ENCODE assay signal across 1 cellular context in genomic region chr1:227333423-227333822, GRCh38.
TF ChIP-seq lines count a peak whose summit lies in the region.

No MANE protein-coding gene starts in this region.

TF ChIP-seq in K562, 482 proteins besides CTCF, POLR2A, EP300 and RAD21 (continued from another document and continues in another):
- TF ChIP-seq ZNF134 (CRISPR knock-in tag; conservative IDR thresholded peaks at IDR 0.05), result no peak
- no peak for TF ChIP-seq ZNF24 (IDR thresholded peaks at IDR 0.05)
- no peak for TF ChIP-seq DMBX1 (CRISPR knock-in tag; IDR thresholded peaks at IDR 0.05; ENCODE audit: borderline replicate concordance)
- no peak for TF ChIP-seq ILF3 (IDR thresholded peaks at IDR 0.05; ENCODE audit: borderline replicate concordance)
- TF ChIP-seq KLF1 (tag; IDR thresholded peaks at IDR 0.05), result no peak
- TF ChIP-seq ZNF511 (CRISPR knock-in tag; IDR thresholded peaks at IDR 0.05), result no peak
- TF ChIP-seq RFX5 (IDR thresholded peaks at IDR 0.05; ENCODE audit: low read depth, low read length), result no peak
- no peak for TF ChIP-seq ZBTB26 (CRISPR knock-in tag; IDR thresholded peaks at IDR 0.05)
- TF ChIP-seq PTRF (tag; IDR thresholded peaks at IDR 0.05), result no peak
- TF ChIP-seq CBX1 (IDR thresholded peaks at IDR 0.05; ENCODE audit: low read depth), result no peak
- TF ChIP-seq E2F1 (CRISPR knock-in tag; IDR thresholded peaks at IDR 0.05), result no peak
- no peak for TF ChIP-seq ZNF41 (CRISPR knock-in tag; conservative IDR thresholded peaks at IDR 0.05)
- no peak for TF ChIP-seq SPI1 (IDR thresholded peaks at IDR 0.05; ENCODE audit: borderline replicate concordance, low read depth, low read length)
- no peak for TF ChIP-seq ZNF551 (CRISPR knock-in tag; IDR thresholded peaks at IDR 0.05)
- no peak for TF ChIP-seq CTCFL (IDR thresholded peaks at IDR 0.05; ENCODE audit: borderline replicate concordance, insufficient read depth, low read depth, low read length, poor library complexity, severe bottlenecking)
- no peak for TF ChIP-seq MTF1 (CRISPR knock-in tag; IDR thresholded peaks at IDR 0.05; ENCODE audit: borderline replicate concordance)
- TF ChIP-seq ZNF311 (CRISPR knock-in tag; IDR thresholded peaks at IDR 0.05), result no peak
- no peak for TF ChIP-seq ARID1B (IDR thresholded peaks at IDR 0.05)
- 0 out of 2 replicates have a peak, but pooled peaks have one; percentile 45 for TF ChIP-seq JUND (IDR thresholded peaks at IDR 0.05; ENCODE audit: borderline replicate concordance, low read depth, low read length)
- TF ChIP-seq JUND (tag; IDR thresholded peaks at IDR 0.05; ENCODE audit: borderline replicate concordance, low read depth, low read length), result peak; percentile 40; the same call in 1 of the 3 replicates
- no peak for TF ChIP-seq MLX (CRISPR knock-in tag; conservative IDR thresholded peaks at IDR 0.05)
- no peak for TF ChIP-seq FOXP1 (CRISPR knock-in tag; IDR thresholded peaks at IDR 0.05)
- TF ChIP-seq BACH1 (tag; IDR thresholded peaks at IDR 0.05), result peak; percentile 79; the same call in 1 of the 2 replicates
- TF ChIP-seq ATF7 (IDR thresholded peaks at IDR 0.05), result no peak
- peak; percentile 65 for TF ChIP-seq CBFA2T3 (IDR thresholded peaks at IDR 0.05)
- TF ChIP-seq PTBP1 (IDR thresholded peaks at IDR 0.05; ENCODE audit: low read depth, low read length), result no peak
- no peak for TF ChIP-seq ZNF282 (CRISPR knock-in tag; IDR thresholded peaks at IDR 0.05)
- peak; percentile 81 for TF ChIP-seq HMBOX1 (IDR thresholded peaks at IDR 0.05)
- TF ChIP-seq SFPQ (IDR thresholded peaks at IDR 0.05; ENCODE audit: low read depth, low read length), result no peak
- TF ChIP-seq FOXA3 (CRISPR knock-in tag; conservative IDR thresholded peaks at IDR 0.05 in 1 of 2, IDR thresholded peaks at IDR 0.05 in 1 of 2), result no peak
- TF ChIP-seq ZNF354B (CRISPR knock-in tag; IDR thresholded peaks at IDR 0.05), result no peak
- TF ChIP-seq L3MBTL2 (IDR thresholded peaks at IDR 0.05), result no peak
- no peak for TF ChIP-seq KDM2B (CRISPR knock-in tag; IDR thresholded peaks at IDR 0.05)
- no peak for TF ChIP-seq HDGF (IDR thresholded peaks at IDR 0.05)
- no peak for TF ChIP-seq ZC3H11A (IDR thresholded peaks at IDR 0.05; ENCODE audit: low read depth, low read length)
- TF ChIP-seq NFIC (IDR thresholded peaks at IDR 0.05), result no peak
- TF ChIP-seq POLR2AphosphoS2 (IDR thresholded peaks at IDR 0.05; ENCODE audit: low read length), result no peak
- TF ChIP-seq SMAD4 (CRISPR knock-in tag; conservative IDR thresholded peaks at IDR 0.05), result peak; percentile 57; the same call in 1 of the 2 replicates
- peak; percentile 64 for TF ChIP-seq NFE2 (IDR thresholded peaks at IDR 0.05; ENCODE audit: low read depth)
- no peak for TF ChIP-seq CHD7 (IDR thresholded peaks at IDR 0.05; ENCODE audit: low read depth, low read length)
- no peak for TF ChIP-seq ZNF253 (CRISPR knock-in tag; conservative IDR thresholded peaks at IDR 0.05)
- TF ChIP-seq ZFP30 (CRISPR knock-in tag; IDR thresholded peaks at IDR 0.05; ENCODE audit: borderline replicate concordance), result no peak
